ENCODE assay signal across 1 cellular context in the genomic region with DNA sequence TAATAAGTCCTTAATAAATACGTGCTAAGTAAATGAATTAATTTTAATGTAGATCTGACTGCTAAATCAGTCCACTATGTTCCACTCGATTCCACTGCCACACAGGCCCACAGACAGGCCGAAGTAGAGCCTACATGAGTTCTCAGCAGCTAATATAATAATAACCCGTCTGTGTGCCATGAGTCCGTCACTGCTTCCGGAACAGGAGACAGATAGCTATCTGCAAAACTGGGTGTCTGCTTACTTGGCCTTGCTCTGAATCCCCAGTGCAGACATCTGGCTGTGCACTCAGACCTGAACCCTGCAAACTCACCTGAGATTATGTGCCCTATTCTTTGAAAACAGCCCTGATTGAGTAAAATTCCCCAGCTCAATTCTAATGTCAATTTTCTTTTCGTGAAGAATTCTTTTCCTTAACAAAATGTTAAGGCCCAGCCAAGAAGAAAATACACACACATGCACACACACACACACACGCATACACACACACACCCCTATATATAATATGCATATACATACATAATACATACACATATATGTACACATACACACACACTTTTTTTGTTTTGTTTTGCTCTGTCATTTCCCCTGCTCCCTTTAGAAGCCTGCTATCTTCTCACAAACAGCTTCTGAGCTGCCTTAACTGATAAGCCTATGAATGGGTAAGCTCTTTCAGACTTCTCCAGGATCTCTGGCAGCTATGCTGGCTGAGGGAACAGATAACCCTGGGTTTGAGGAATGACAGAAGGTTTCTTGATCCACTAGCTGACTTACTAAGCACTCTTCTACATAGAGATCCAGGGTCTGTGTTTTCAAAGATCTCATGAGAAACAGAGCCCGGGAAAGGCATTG.
TF ChIP-seq lines count a peak whose summit lies in the region.

No MANE protein-coding gene starts in this region.

TF ChIP-seq in K562, 482 proteins besides CTCF, POLR2A, EP300 and RAD21 (continued from another document and continues in another):
- TF ChIP-seq, protein P1, sequence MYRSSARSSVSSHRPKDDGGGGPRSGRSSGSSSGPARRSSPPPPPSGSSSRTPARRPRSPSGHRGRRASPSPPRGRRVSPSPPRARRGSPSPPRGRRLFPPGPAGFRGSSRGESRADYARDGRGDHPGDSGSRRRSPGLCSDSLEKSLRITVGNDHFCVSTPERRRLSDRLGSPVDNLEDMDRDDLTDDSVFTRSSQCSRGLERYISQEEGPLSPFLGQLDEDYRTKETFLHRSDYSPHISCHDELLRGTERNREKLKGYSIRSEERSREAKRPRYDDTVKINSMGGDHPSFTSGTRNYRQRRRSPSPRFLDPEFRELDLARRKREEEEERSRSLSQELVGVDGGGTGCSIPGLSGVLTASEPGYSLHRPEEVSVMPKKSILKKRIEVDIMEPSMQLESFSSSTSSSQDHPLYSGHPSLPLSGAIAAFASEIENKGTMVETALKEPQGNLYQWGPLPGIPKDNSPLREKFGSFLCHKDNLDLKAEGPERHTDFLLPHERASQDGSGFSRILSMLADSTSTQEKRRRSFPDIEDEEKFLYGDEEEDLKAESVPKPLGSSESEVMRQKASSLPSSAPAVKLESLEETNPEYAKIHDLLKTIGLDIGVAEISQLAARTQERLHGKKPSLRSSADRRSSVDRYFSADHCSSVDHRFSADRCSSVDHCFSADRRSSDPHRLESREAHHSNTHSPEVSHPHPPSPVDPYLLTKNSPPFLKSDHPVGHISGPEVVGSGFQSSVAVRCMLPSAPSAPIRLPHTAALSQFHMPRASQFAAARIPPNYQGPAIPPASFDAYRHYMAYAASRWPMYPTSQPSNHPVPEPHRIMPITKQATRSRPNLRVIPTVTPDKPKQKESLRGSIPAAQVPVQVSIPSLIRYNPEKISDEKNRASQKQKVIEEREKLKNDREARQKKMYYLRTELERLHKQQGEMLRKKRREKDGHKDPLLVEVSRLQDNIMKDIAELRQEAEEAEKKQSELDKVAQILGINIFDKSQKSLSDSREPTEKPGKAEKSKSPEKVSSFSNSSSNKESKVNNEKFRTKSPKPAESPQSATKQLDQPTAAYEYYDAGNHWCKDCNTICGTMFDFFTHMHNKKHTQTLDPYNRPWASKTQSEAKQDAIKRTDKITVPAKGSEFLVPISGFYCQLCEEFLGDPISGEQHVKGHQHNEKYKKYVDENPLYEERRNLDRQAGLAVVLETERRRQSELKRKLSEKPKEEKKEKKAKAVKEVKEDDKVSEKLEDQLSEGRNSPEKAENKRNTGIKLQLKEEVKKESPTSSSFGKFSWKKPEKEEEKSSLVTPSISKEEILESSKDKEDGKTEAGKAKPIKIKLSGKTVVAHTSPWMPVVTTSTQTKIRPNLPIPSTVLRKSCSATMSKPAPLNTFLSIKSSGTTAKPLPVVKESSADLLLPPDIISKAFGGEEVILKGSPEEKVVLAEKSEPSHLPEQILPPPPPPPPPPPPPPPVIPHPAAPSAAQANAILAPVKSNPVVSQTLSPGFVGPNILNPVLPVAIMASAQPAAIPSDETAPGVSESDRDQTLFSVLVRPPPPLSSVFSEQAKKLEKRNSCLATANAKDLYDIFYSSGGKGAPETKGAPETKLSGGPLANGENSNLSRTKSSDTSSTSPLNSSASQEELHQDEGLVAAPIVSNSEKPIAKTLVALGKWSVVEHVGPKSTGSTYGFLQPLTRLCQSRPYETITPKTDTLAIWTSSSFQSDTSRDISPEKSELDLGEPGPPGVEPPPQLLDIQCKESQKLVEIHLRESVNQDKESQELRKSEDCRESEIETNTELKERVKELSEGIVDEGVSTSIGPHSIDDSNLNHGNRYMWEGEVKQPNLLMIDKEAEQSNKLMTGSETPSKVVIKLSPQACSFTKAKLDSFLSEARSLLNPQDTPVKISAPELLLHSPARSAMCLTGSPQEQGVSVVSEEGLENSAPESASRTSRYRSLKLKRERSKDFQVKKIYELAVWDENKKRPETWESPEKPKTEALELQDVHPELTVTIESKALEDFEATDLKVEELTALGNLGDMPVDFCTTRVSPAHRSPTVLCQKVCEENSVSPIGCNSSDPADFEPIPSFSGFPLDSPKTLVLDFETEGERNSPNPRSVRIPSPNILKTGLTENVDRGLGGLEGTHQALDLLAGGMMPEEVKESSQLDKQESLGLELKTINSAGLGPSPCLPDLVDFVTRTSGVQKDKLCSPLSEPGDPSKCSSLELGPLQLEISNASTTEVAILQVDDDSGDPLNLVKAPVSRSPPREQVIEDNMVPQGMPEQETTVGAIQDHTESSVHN (IDR thresholded peaks at IDR 0.05; ENCODE audit: borderline replicate concordance in 1 of 2, low read depth in 1 of 2), result 0 out of 4 replicates have a peak, but pooled peaks of 1 of the 2 experiments have one; percentile 28
- TF ChIP-seq SIN3B (IDR thresholded peaks at IDR 0.05; ENCODE audit: low read depth) (no peak), HSF4 (CRISPR knock-in tag; IDR thresholded peaks at IDR 0.05; ENCODE audit: borderline replicate concordance) (no peak), TAF9B (IDR thresholded peaks at IDR 0.05; ENCODE audit: partially characterized antibody) (peak; percentile 51), KHSRP (IDR thresholded peaks at IDR 0.05) (peak; percentile 83), ZNF3 (CRISPR knock-in tag; IDR thresholded peaks at IDR 0.05) (no peak), ARID1B (IDR thresholded peaks at IDR 0.05) (peak; percentile 100), NCOA1 (IDR thresholded peaks at IDR 0.05; ENCODE audit: low read depth) (peak; percentile 87; the same call in 1 of the 2 replicates), NR4A1 (CRISPR knock-in tag; IDR thresholded peaks at IDR 0.05) (no peak), NR4A1 (tag; IDR thresholded peaks at IDR 0.05) (0 out of 2 replicates have a peak, but pooled peaks have one; percentile 36), FOXK2 (conservative IDR thresholded peaks at IDR 0.05 in 1 of 2, IDR thresholded peaks at IDR 0.05 in 1 of 2; ENCODE audit: low read depth in 2 of 2) (peak in 1 of 2 experiments; percentile 56; a peak in 1 of 4 replicates), MTA3 (IDR thresholded peaks at IDR 0.05; ENCODE audit: borderline replicate concordance) (peak; percentile 52; the same call in 1 of the 2 replicates), ATF1 (CRISPR knock-in tag; IDR thresholded peaks at IDR 0.05) (no peak), ATF1 (tag; IDR thresholded peaks at IDR 0.05) (peak; percentile 54), MAZ (CRISPR knock-in tag; conservative IDR thresholded peaks at IDR 0.05 in 1 of 2, IDR thresholded peaks at IDR 0.05 in 1 of 2) (peak in 1 of 2 experiments; percentile 26; a peak in 1 of 4 replicates)
- TF ChIP-seq, protein P2, sequence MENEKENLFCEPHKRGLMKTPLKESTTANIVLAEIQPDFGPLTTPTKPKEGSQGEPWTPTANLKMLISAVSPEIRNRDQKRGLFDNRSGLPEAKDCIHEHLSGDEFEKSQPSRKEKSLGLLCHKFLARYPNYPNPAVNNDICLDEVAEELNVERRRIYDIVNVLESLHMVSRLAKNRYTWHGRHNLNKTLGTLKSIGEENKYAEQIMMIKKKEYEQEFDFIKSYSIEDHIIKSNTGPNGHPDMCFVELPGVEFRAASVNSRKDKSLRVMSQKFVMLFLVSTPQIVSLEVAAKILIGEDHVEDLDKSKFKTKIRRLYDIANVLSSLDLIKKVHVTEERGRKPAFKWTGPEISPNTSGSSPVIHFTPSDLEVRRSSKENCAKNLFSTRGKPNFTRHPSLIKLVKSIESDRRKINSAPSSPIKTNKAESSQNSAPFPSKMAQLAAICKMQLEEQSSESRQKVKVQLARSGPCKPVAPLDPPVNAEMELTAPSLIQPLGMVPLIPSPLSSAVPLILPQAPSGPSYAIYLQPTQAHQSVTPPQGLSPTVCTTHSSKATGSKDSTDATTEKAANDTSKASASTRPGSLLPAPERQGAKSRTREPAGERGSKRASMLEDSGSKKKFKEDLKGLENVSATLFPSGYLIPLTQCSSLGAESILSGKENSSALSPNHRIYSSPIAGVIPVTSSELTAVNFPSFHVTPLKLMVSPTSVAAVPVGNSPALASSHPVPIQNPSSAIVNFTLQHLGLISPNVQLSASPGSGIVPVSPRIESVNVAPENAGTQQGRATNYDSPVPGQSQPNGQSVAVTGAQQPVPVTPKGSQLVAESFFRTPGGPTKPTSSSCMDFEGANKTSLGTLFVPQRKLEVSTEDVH (IDR thresholded peaks at IDR 0.05; ENCODE audit: low read depth, partially characterized antibody), result peak; percentile 41
- TF ChIP-seq, protein P3, sequence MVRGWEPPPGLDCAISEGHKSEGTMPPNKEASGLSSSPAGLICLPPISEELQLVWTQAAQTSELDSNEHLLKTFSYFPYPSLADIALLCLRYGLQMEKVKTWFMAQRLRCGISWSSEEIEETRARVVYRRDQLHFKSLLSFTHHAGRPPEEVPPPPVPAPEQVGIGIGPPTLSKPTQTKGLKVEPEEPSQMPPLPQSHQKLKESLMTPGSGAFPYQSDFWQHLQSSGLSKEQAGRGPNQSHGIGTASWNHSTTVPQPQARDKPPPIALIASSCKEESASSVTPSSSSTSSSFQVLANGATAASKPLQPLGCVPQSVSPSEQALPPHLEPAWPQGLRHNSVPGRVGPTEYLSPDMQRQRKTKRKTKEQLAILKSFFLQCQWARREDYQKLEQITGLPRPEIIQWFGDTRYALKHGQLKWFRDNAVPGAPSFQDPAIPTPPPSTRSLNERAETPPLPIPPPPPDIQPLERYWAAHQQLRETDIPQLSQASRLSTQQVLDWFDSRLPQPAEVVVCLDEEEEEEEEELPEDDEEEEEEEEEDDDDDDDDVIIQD (CRISPR knock-in tag; IDR thresholded peaks at IDR 0.05), result no peak
- TF ChIP-seq, protein P4, sequence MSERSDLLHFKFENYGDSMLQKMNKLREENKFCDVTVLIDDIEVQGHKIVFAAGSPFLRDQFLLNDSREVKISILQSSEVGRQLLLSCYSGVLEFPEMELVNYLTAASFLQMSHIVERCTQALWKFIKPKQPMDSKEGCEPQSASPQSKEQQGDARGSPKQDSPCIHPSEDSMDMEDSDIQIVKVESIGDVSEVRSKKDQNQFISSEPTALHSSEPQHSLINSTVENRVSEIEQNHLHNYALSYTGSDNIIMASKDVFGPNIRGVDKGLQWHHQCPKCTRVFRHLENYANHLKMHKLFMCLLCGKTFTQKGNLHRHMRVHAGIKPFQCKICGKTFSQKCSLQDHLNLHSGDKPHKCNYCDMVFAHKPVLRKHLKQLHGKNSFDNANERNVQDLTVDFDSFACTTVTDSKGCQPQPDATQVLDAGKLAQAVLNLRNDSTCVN (CRISPR knock-in tag; IDR thresholded peaks at IDR 0.05), result no peak
- TF ChIP-seq, protein P5, sequence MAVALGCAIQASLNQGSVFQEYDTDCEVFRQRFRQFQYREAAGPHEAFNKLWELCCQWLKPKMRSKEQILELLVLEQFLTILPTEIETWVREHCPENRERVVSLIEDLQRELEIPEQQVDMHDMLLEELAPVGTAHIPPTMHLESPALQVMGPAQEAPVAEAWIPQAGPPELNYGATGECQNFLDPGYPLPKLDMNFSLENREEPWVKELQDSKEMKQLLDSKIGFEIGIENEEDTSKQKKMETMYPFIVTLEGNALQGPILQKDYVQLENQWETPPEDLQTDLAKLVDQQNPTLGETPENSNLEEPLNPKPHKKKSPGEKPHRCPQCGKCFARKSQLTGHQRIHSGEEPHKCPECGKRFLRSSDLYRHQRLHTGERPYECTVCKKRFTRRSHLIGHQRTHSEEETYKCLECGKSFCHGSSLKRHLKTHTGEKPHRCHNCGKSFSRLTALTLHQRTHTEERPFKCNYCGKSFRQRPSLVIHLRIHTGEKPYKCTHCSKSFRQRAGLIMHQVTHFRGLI (CRISPR knock-in tag; IDR thresholded peaks at IDR 0.05), result peak; percentile 75; the same call in 1 of the 2 replicates
- TF ChIP-seq, protein P6, sequence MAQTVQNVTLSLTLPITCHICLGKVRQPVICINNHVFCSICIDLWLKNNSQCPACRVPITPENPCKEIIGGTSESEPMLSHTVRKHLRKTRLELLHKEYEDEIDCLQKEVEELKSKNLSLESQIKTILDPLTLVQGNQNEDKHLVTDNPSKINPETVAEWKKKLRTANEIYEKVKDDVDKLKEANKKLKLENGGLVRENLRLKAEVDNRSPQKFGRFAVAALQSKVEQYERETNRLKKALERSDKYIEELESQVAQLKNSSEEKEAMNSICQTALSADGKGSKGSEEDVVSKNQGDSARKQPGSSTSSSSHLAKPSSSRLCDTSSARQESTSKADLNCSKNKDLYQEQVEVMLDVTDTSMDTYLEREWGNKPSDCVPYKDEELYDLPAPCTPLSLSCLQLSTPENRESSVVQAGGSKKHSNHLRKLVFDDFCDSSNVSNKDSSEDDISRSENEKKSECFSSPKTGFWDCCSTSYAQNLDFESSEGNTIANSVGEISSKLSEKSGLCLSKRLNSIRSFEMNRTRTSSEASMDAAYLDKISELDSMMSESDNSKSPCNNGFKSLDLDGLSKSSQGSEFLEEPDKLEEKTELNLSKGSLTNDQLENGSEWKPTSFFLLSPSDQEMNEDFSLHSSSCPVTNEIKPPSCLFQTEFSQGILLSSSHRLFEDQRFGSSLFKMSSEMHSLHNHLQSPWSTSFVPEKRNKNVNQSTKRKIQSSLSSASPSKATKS (CRISPR knock-in tag; IDR thresholded peaks at IDR 0.05), result no peak
- TF ChIP-seq, protein P7, sequence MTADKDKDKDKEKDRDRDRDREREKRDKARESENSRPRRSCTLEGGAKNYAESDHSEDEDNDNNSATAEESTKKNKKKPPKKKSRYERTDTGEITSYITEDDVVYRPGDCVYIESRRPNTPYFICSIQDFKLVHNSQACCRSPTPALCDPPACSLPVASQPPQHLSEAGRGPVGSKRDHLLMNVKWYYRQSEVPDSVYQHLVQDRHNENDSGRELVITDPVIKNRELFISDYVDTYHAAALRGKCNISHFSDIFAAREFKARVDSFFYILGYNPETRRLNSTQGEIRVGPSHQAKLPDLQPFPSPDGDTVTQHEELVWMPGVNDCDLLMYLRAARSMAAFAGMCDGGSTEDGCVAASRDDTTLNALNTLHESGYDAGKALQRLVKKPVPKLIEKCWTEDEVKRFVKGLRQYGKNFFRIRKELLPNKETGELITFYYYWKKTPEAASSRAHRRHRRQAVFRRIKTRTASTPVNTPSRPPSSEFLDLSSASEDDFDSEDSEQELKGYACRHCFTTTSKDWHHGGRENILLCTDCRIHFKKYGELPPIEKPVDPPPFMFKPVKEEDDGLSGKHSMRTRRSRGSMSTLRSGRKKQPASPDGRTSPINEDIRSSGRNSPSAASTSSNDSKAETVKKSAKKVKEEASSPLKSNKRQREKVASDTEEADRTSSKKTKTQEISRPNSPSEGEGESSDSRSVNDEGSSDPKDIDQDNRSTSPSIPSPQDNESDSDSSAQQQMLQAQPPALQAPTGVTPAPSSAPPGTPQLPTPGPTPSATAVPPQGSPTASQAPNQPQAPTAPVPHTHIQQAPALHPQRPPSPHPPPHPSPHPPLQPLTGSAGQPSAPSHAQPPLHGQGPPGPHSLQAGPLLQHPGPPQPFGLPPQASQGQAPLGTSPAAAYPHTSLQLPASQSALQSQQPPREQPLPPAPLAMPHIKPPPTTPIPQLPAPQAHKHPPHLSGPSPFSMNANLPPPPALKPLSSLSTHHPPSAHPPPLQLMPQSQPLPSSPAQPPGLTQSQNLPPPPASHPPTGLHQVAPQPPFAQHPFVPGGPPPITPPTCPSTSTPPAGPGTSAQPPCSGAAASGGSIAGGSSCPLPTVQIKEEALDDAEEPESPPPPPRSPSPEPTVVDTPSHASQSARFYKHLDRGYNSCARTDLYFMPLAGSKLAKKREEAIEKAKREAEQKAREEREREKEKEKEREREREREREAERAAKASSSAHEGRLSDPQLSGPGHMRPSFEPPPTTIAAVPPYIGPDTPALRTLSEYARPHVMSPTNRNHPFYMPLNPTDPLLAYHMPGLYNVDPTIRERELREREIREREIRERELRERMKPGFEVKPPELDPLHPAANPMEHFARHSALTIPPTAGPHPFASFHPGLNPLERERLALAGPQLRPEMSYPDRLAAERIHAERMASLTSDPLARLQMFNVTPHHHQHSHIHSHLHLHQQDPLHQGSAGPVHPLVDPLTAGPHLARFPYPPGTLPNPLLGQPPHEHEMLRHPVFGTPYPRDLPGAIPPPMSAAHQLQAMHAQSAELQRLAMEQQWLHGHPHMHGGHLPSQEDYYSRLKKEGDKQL (CRISPR knock-in tag; IDR thresholded peaks at IDR 0.05; ENCODE audit: borderline replicate concordance), result no peak
